11 cellular contexts compared by ENCODE assay signal in genomic region chr4:89316931-89317366, GRCh38. TPM values are rescaled to one million over a fixed set of nuclear protein-coding genes. Genes with fewer than 3 reads are reported as not detected.
A peak's percentile ranks its signal among the peaks of the same experiment; 100 is the strongest.
DNase-seq lines count a peak whose midpoint lies in the region; ATAC-seq and TF ChIP-seq lines count a peak whose summit lies in the region.
"Had no signal": no experiment of that assay in that cellular context is flagged by ENCODE, and none has a peak within 500 bp of the region (broad histone marks: within the 10 kb centered on the region; RNA-seq: fewer than 3 reads in every experiment).

No MANE protein-coding gene starts in this region.

- intact Hi-C loops in spleen (cut with DNase I; ENCODE audit: low total_unique reads), result no loop called here

- TF ChIP-seq CTCF in cardiac fibroblast (IDR thresholded peaks at IDR 0.05; ENCODE audit: low read depth, low read length) (no peak), spleen (IDR thresholded peaks at IDR 0.05 in 8 of 11, conservative IDR thresholded peaks at IDR 0.05 in 3 of 11) (no peak)

- DNase-seq in activated CD8-positive, alpha-beta memory T cell treated with anti-CD3 and anti-CD28 coated beads for 24 hours, result peak; percentile 64
- DNase-seq in activated CD8-positive, alpha-beta memory T cell treated with anti-CD3 and anti-CD28 coated beads, Interleukin-2, amount 50 U/mL, for 48 hours, result no peak
- DNase-seq in NCI-H69 (lab: John Stamatoyannopoulos, UW), result peak; percentile 55
- peak; percentile 59 to 81 for DNase-seq in cardiac fibroblast (ENCODE audit: low read depth in 2 of 2)
- no peak for DNase-seq in spleen
- no peak for DNase-seq in HEK293T (ENCODE audit: extremely low spot score)
- DNase-seq in HUDEP-2 (lab: John Stamatoyannopoulos, UW; ENCODE audit: unreplicated experiment in 76 of 76), result no peak
- DNase-seq: anterior cingulate cortex had no signal

- no peaks in the 10 kb centered on the region for H3K36me3 ChIP-seq in spleen

- CTCF ChIA-PET in HEK293T (lab: Yijun Ruan, JAX), result interaction anchor here (0.5 kb wide), 2 partner anchors 117 to 672 kb away, joined by 3 read pairs; no protein-coding TSS in a partner anchor

- no peak for TF ChIP-seq POLR2A in spleen (IDR thresholded peaks at IDR 0.05)

- peaks cover 12 to 36% (median 32%) of the 10 kb centered on the region in 6 donors for H3K4me1 ChIP-seq in spleen

- H3K4me3 ChIP-seq in cardiac fibroblast (replicated peaks in 1 of 2; ENCODE audit: low read depth in 2 of 2, low read length in 2 of 2) (no peak overlapping the region), spleen (peak overlapping the region in 1 of 8 donors; percentile 2)
- H3K4me3 ChIP-seq: skin epidermis had no signal

- 12 to 23% (median 12%) methylated on average over 3 of the region's 3 CpGs for WGBS in spleen, 5 donors

- H3K27me3 ChIP-seq in spleen (replicated peaks in 1 of 7), result no peaks in the 10 kb centered on the region

- peak overlapping the region in 7 of 8 donors; percentile 38 to 76 (median 69) for H3K27ac ChIP-seq in spleen
- H3K27ac ChIP-seq: C4-2B had no signal

- POLR2A ChIA-PET in HEK293T (lab: Yijun Ruan, JAX), result interaction anchor here (0.6 kb wide), 1 partner anchor 99 kb away, joined by 3 read pairs; no protein-coding TSS in a partner anchor

- ATAC-seq in GM19035 (IDR thresholded peaks at IDR 0.05; ENCODE audit: unreplicated experiment), result no peak

- H3K9me3 ChIP-seq in spleen, result no peaks in the 10 kb centered on the region

TF ChIP-seq in HEK293T, 16 proteins besides CTCF, POLR2A, EP300 and RAD21:
- TF ChIP-seq LEF1 (IDR thresholded peaks at IDR 0.05; ENCODE audit: borderline replicate concordance) (no peak), FOXA1 (IDR thresholded peaks at IDR 0.05) (no peak), ARNT (IDR thresholded peaks at IDR 0.05) (no peak), ZNF384 (IDR thresholded peaks at IDR 0.05) (no peak), SP1 (IDR thresholded peaks at IDR 0.05) (no peak), SUZ12 (IDR thresholded peaks at IDR 0.05) (no peak)
TF ChIP-seq in HEK293T: peak in this region for 0.

RNA-seq across cellular contexts. Expression of gene GPRIN3, which starts 9.3 kb away (rescaled TPM):
- 10 to 100 TPM; 22.9 to 40.2 (median 29.5) TPM for total RNA-seq in spleen
- 1 to 10 TPM; 1.6 to 2.2 (median 2.0) TPM for polyA plus RNA-seq in spleen

Comparison
In these comparisons a context has a peak if more than half of its experiments do, and no peak if none do; other contexts are left out.
1. DNase-seq: peak in activated CD8-positive, alpha-beta memory T cell treated with anti-CD3 and anti-CD28 coated beads for 24 hours (single experiment), NCI-H69 (single experiment) and cardiac fibroblast (2 of 2); none in activated CD8-positive, alpha-beta memory T cell treated with anti-CD3 and anti-CD28 coated beads, Interleukin-2, amount 50 U/mL, for 48 hours (single experiment), spleen (single experiment), HEK293T (single experiment) and HUDEP-2 (0 of 76).